Comparison of ENCODE assay signal across 7 cellular contexts in genomic region chr19:54136864-54137113, GRCh38.
DNase-seq lines count a peak whose midpoint lies in the region; FAIRE-seq and TF ChIP-seq lines count a peak whose summit lies in the region.

No MANE protein-coding gene starts in this region.

- H3K9ac ChIP-seq in subcutaneous abdominal adipose tissue (ENCODE audit: low read length in 5 of 5): peak overlapping the region in 4 of 5 donors; percentile 53 to 72 (median 69)

- FAIRE-seq in H54 (lab: Jason Lieb, UNC): no peak

- TF ChIP-seq CTCF in WERI-Rb-1 (IDR thresholded peaks at IDR 0.05; ENCODE audit: low read depth, low read length): no peak

- peaks cover 15 to 48% (median 34%) of the 10 kb centered on the region in 5 donors for H3K4me1 ChIP-seq in subcutaneous abdominal adipose tissue (ENCODE audit: control insufficient read depth in 5 of 5, insufficient read depth in 5 of 5, low read length in 5 of 5)

- H3K27me3 ChIP-seq in WERI-Rb-1 (ENCODE audit: insufficient read depth, low read depth, severe bottlenecking): no peaks in the 10 kb centered on the region
- H3K27me3 ChIP-seq in subcutaneous abdominal adipose tissue (ENCODE audit: control insufficient read depth in 5 of 5, insufficient read depth in 4 of 5, low read length in 5 of 5): peaks cover 0 to 2% (median 0%) of the 10 kb centered on the region in 5 donors

- DNase-seq in H54 (ENCODE audit: insufficient read length, low spot score): no peak
- no peak for DNase-seq in WERI-Rb-1
- DNase-seq in NCI-H1105 treated with DMSO at 0.1 percent for 48 hours (lab: John Stamatoyannopoulos, UW): no peak
- DNase-seq in NCI-H2081 treated with DMSO at 0.1 percent for 48 hours (lab: John Stamatoyannopoulos, UW): no peak
- no peak for DNase-seq in NCI-H1694 treated with DMSO at 0.1 percent for 48 hours (lab: John Stamatoyannopoulos, UW)

- H3K27ac ChIP-seq in WERI-Rb-1: peak overlapping the region; percentile 70
- no peak overlapping the region for H3K27ac ChIP-seq in subcutaneous abdominal adipose tissue (ENCODE audit: low read depth, low read length)

- H3K36me3 ChIP-seq in WERI-Rb-1: peaks cover 39% of the 10 kb centered on the region
- H3K36me3 ChIP-seq in subcutaneous abdominal adipose tissue (ENCODE audit: control insufficient read depth in 5 of 5, insufficient read depth in 5 of 5, low read length in 5 of 5): peaks cover 0 to 23% (median 16%) of the 10 kb centered on the region in 5 donors

- no peaks in the 10 kb centered on the region for H3K9me3 ChIP-seq in WERI-Rb-1 (ENCODE audit: severe bottlenecking)
- H3K9me3 ChIP-seq in subcutaneous abdominal adipose tissue (ENCODE audit: control insufficient read depth in 5 of 5, low read length in 5 of 5): no peaks in the 10 kb centered on the region

- peak; percentile 90 for TF ChIP-seq POLR2A in H54 (IDR thresholded peaks at IDR 0.05; ENCODE audit: low read depth, low read length)

- H3K4me3 ChIP-seq in WERI-Rb-1 (ENCODE audit: low read depth, low read length): peak overlapping the region; percentile 57
- H3K4me3 ChIP-seq in iPS-11a (ENCODE audit: low read depth, low read length): peak overlapping the region; percentile 50
- peak overlapping the region; percentile 67 to 80 (median 70) for H3K4me3 ChIP-seq in subcutaneous abdominal adipose tissue (ENCODE audit: low read depth in 1 of 5, low read length in 5 of 5)
